ENCODE assay signal across 8 cellular contexts in genomic region chr19:38634757-38635482, GRCh38. TPM values are rescaled to one million over a fixed set of nuclear protein-coding genes. Genes with fewer than 3 reads are reported as not detected.
A peak's percentile ranks its signal among the peaks of the same experiment; 100 is the strongest.
DNase-seq lines count a peak whose midpoint lies in the region; ATAC-seq and TF ChIP-seq lines count a peak whose summit lies in the region.

No MANE protein-coding gene starts in this region.

- ATAC-seq in DND-41 (ENCODE audit: insufficient read depth, low read depth) (peak; percentile 63), HG03135 (IDR thresholded peaks at IDR 0.05; ENCODE audit: unreplicated experiment) (no peak), GM21526 (IDR thresholded peaks at IDR 0.05; ENCODE audit: low FRiP score, unreplicated experiment) (no peak)

- no peak overlapping the region for H3K9ac ChIP-seq in DND-41 (ENCODE audit: low read depth, low read length)

- H3K27me3 ChIP-seq in DND-41 (ENCODE audit: insufficient read depth, low read length, poor library complexity), result no peaks in the 10 kb centered on the region

- H4K20me1 ChIP-seq in DND-41 (ENCODE audit: insufficient read depth, low read length), result peaks cover 7% of the 10 kb centered on the region

- TF ChIP-seq CTCF in DND-41 (IDR thresholded peaks at IDR 0.05; ENCODE audit: borderline replicate concordance, extremely low read depth, low read length, poor library complexity, severe bottlenecking), result peak; percentile 88

- H3K9me3 ChIP-seq in DND-41 (ENCODE audit: insufficient read depth, low read length, severe bottlenecking), result no peaks in the 10 kb centered on the region

- H3K4me3 ChIP-seq in DND-41 (ENCODE audit: low read depth in 1 of 2, low read length in 2 of 2), result no peak overlapping the region

- DNase-seq in DND-41, result peak; percentile 74
- peak; percentile 65 for DNase-seq in LHCN-M2 (ENCODE audit: low read depth)
- DNase-seq in T1000 (lab: John Stamatoyannopoulos, UW), result peak; percentile 63
- DNase-seq in astrocyte of the hippocampus (ENCODE audit: low read depth, low spot score), result peak; percentile 87
- peak; percentile 16 to 54 for DNase-seq in hippocampal formation (lab: John Stamatoyannopoulos, UW)
- DNase-seq in stimulated activated CD4-positive, alpha-beta T cell treated with anti-CD3 and anti-CD28 coated beads, Interleukin-12 subunit alpha, Interleukin-12 subunit beta, amount 100 ng/mL, for 24 hours (ENCODE audit: low read depth in 2 of 2), result peak; percentile 54 to 63

- no peak overlapping the region for H2AFZ ChIP-seq in DND-41 (ENCODE audit: low read depth, low read length)

- H3K79me2 ChIP-seq in DND-41 (ENCODE audit: insufficient read depth, low read length), result no peaks in the 10 kb centered on the region

- H3K36me3 ChIP-seq in DND-41 (ENCODE audit: insufficient read depth, low read length), result peaks cover 51% of the 10 kb centered on the region

- no peaks in the 10 kb centered on the region for H3K4me1 ChIP-seq in DND-41 (ENCODE audit: insufficient read depth, low read length)

- peak overlapping the region; percentile 41 for H3K27ac ChIP-seq in DND-41 (ENCODE audit: low read length)

- H3K4me2 ChIP-seq in DND-41 (ENCODE audit: insufficient read depth, low read length), result no peak overlapping the region

RNA-seq across cellular contexts. Expression of gene ACTN4, which starts 12.5 kb away (rescaled TPM):
- 451 and 519 TPM in 2 replicates for total RNA-seq in LHCN-M2 (2014; rRNA removed)
- polyA plus RNA-seq in LHCN-M2 (2012), result 1,228 TPM

RNA-seq across cellular contexts. Expression of gene EIF3K, which starts 15.9 kb away (rescaled TPM):
- total RNA-seq in LHCN-M2 (2014; rRNA removed), result 279 and 320 TPM in 2 replicates
- 371 TPM for polyA plus RNA-seq in LHCN-M2 (2012)

RNA-seq across cellular contexts. Expression of gene MAP4K1, which starts 17.2 kb away (rescaled TPM):
- total RNA-seq in LHCN-M2 (2014; rRNA removed), result 0.19 and 2.0 TPM in 2 replicates
- 0.09 TPM for polyA plus RNA-seq in LHCN-M2 (2012)

Comparison
In these comparisons a context has a peak if more than half of its experiments do, and no peak if none do; other contexts are left out.
1. DNase-seq: peak in every context shown above with its lines; median percentile 87 in astrocyte of the hippocampus; 74 in DND-41; 65 in LHCN-M2; 63 in T1000; 58 in stimulated activated CD4-positive, alpha-beta T cell treated with anti-CD3 and anti-CD28 coated beads, Interleukin-12 subunit alpha, Interleukin-12 subunit beta, amount 100 ng/mL, for 24 hours; 35 in hippocampal formation.